In genomic region chr9:132694144-132694543, GRCh38 we compare ENCODE assay signal across 10 cellular contexts. TPM values are rescaled to one million over a fixed set of nuclear protein-coding genes. Genes with fewer than 3 reads are reported as not detected.
DNase-seq lines count a peak whose midpoint lies in the region; ATAC-seq and TF ChIP-seq lines count a peak whose summit lies in the region.
"Had no signal": no experiment of that assay in that cellular context is flagged by ENCODE, and none has a peak within 500 bp of the region (broad histone marks: within the 10 kb centered on the region; RNA-seq: fewer than 3 reads in every experiment).

No MANE protein-coding gene starts in this region.

- H3K9me3 Mint-ChIP-seq in activated T-cell treated with anti-CD3 and anti-CD28 coated beads, Interleukin-2, amount 50 U/mL, for 24 hours: peaks cover 42% of the 10 kb centered on the region
- peaks cover 21% of the 10 kb centered on the region for H3K9me3 Mint-ChIP-seq in central memory CD8-positive, alpha-beta T cell
- peaks cover 32% of the 10 kb centered on the region for H3K9me3 Mint-ChIP-seq in progenitor cell of endocrine pancreas (ENCODE audit: low read depth)

- H3K36me3 ChIP-seq in Karpas-422 (ENCODE audit: insufficient read depth, low read length): peaks cover 36% of the 10 kb centered on the region
- H3K36me3 ChIP-seq in ascending aorta: peaks cover 12 to 22% of the 10 kb centered on the region in 2 donors

- peaks cover 4% of the 10 kb centered on the region for H3K4me1 Mint-ChIP-seq in activated T-cell treated with anti-CD3 and anti-CD28 coated beads, Interleukin-2, amount 50 U/mL, for 24 hours (ENCODE audit: low read depth)
- peaks cover 4% of the 10 kb centered on the region for H3K4me1 Mint-ChIP-seq in central memory CD8-positive, alpha-beta T cell
- H3K4me1 Mint-ChIP-seq in progenitor cell of endocrine pancreas (ENCODE audit: low read depth): no peaks in the 10 kb centered on the region

- no peak overlapping the region for H3K27ac Mint-ChIP-seq in activated T-cell treated with anti-CD3 and anti-CD28 coated beads, Interleukin-2, amount 50 U/mL, for 24 hours
- H3K27ac Mint-ChIP-seq in central memory CD8-positive, alpha-beta T cell (ENCODE audit: low read depth): no peak overlapping the region
- no peak overlapping the region for H3K27ac Mint-ChIP-seq in progenitor cell of endocrine pancreas

- H3K4me3 ChIP-seq in Karpas-422 (ENCODE audit: low read length) (no peak overlapping the region), ascending aorta (no peak overlapping the region)
- H3K4me3 ChIP-seq: gastroesophageal sphincter had no signal

- H3K9me3 ChIP-seq in Karpas-422 (ENCODE audit: low read length) (peaks cover 14% of the 10 kb centered on the region), ascending aorta (peaks cover 0 to 26% of the 10 kb centered on the region in 2 donors)

- H3K4me1 ChIP-seq in Karpas-422 (ENCODE audit: low read length) (no peaks in the 10 kb centered on the region), ascending aorta (no peaks in the 10 kb centered on the region)
- H3K4me1 ChIP-seq: gastroesophageal sphincter had no signal

- no peak overlapping the region for H2AFZ ChIP-seq in Karpas-422 (ENCODE audit: low read length)

- H3K9ac ChIP-seq in Karpas-422 (ENCODE audit: low read length): no peak overlapping the region

- no peak overlapping the region for H3K4me3 Mint-ChIP-seq in activated T-cell treated with anti-CD3 and anti-CD28 coated beads, Interleukin-2, amount 50 U/mL, for 24 hours
- H3K4me3 Mint-ChIP-seq in central memory CD8-positive, alpha-beta T cell: no peak overlapping the region
- H3K4me3 Mint-ChIP-seq in progenitor cell of endocrine pancreas (ENCODE audit: low read depth): no peak overlapping the region

- intact Hi-C loops in ascending aorta (cut with DNase I): no loop called here

- no peak overlapping the region for H3K4me2 ChIP-seq in Karpas-422 (ENCODE audit: low read depth, low read length, poor library complexity, severe bottlenecking)

- peaks cover 52% of the 10 kb centered on the region for H3K36me3 Mint-ChIP-seq in activated T-cell treated with anti-CD3 and anti-CD28 coated beads, Interleukin-2, amount 50 U/mL, for 24 hours (ENCODE audit: low read depth)
- H3K36me3 Mint-ChIP-seq in central memory CD8-positive, alpha-beta T cell (ENCODE audit: insufficient read depth): peaks cover 17% of the 10 kb centered on the region
- peaks cover 19% of the 10 kb centered on the region for H3K36me3 Mint-ChIP-seq in progenitor cell of endocrine pancreas (ENCODE audit: insufficient read depth)

- H3K27me3 Mint-ChIP-seq in activated T-cell treated with anti-CD3 and anti-CD28 coated beads, Interleukin-2, amount 50 U/mL, for 24 hours: peaks cover 5% of the 10 kb centered on the region
- peaks cover 10% of the 10 kb centered on the region for H3K27me3 Mint-ChIP-seq in central memory CD8-positive, alpha-beta T cell
- H3K27me3 Mint-ChIP-seq in progenitor cell of endocrine pancreas: no peaks in the 10 kb centered on the region

- ATAC-seq in central memory CD8-positive, alpha-beta T cell (replicated peaks; ENCODE audit: extremely low read depth, poor library complexity, severe bottlenecking): peak; percentile 87
- ATAC-seq: gastroesophageal sphincter had no signal

- DNase-seq in activated T-cell treated with anti-CD3 and anti-CD28 coated beads for 4 hours (peak; percentile 17), Karpas-422 (peak; percentile 71), progenitor cell of endocrine pancreas (ENCODE audit: low spot score, unreplicated experiment) (no peak), ascending aorta (ENCODE audit: low spot score in 2 of 2) (no peak), DMS79 treated with DMSO at 0.1 percent for 48 hours (lab: John Stamatoyannopoulos, UW) (no peak), D341Med (ENCODE audit: low spot score) (no peak)
- no peak for DNase-seq in activated T-cell treated with anti-CD3 and anti-CD28 coated beads, Interleukin-2, amount 50 U/mL, for 24 hours
- peak in 1 of 2 donors; percentile 13 for DNase-seq in central memory CD8-positive, alpha-beta T cell (ENCODE audit: low spot score in 2 of 2)
- DNase-seq: activated gamma-delta T cell had no signal

- TF ChIP-seq CTCF in progenitor cell of endocrine pancreas (IDR thresholded peaks at IDR 0.05; ENCODE audit: unreplicated experiment) (peak; percentile 11), ascending aorta (IDR thresholded peaks at IDR 0.05) (no peak)

- no peaks in the 10 kb centered on the region for H3K79me2 ChIP-seq in Karpas-422 (ENCODE audit: low read length)

- H3K27ac ChIP-seq in Karpas-422 (ENCODE audit: low read length) (no peak overlapping the region), ascending aorta (no peak overlapping the region)
- H3K27ac ChIP-seq: gastroesophageal sphincter had no signal

- H4K20me1 ChIP-seq in Karpas-422 (ENCODE audit: insufficient read depth, low read depth, low read length): no peaks in the 10 kb centered on the region

- no peaks in the 10 kb centered on the region for H3K9me2 ChIP-seq in Karpas-422 (replicated peaks; ENCODE audit: insufficient read depth, low read length)

- H3K27me3 ChIP-seq in Karpas-422 (ENCODE audit: low read length): no peaks in the 10 kb centered on the region
- H3K27me3 ChIP-seq in ascending aorta: no peaks in the 10 kb centered on the region
- H3K27me3 ChIP-seq: gastroesophageal sphincter had no signal

RNA-seq across cellular contexts. Expression of gene GTF3C4, which starts 23.9 kb away (rescaled TPM):
- total RNA-seq in Karpas-422 (2014; rRNA removed; shearing (Covaris generic); ENCODE audit: low replicate concordance): 8.8 and 11.2 TPM in 2 replicates
- total RNA-seq in progenitor cell of endocrine pancreas (26.8 TPM in 2 replicates), ascending aorta (9.8 TPM)

RNA-seq across cellular contexts. Expression of gene DDX31, which starts 24.4 kb away (rescaled TPM):
- 19.5 and 21.8 TPM in 2 replicates for total RNA-seq in Karpas-422 (2014; rRNA removed; shearing (Covaris generic); ENCODE audit: low replicate concordance)
- total RNA-seq in progenitor cell of endocrine pancreas (16.7 and 19.1 TPM in 2 replicates), ascending aorta (20.4 TPM)

Comparison
In these comparisons a context has a peak if more than half of its experiments do, and no peak if none do; other contexts are left out.
1. DNase-seq: peak in activated T-cell treated with anti-CD3 and anti-CD28 coated beads for 4 hours (single experiment) and Karpas-422 (single experiment); none in activated T-cell treated with anti-CD3 and anti-CD28 coated beads, Interleukin-2, amount 50 U/mL, for 24 hours (single experiment), progenitor cell of endocrine pancreas (single experiment), ascending aorta (0 of 2), DMS79 treated with DMSO at 0.1 percent for 48 hours (single experiment) and D341Med (single experiment).